Comparison of ENCODE assay signal across 8 cellular contexts in genomic region chr7:66592597-66593146, GRCh38. TPM values are rescaled to one million over a fixed set of nuclear protein-coding genes. Genes with fewer than 3 reads are reported as not detected.
DNase-seq lines count a peak whose midpoint lies in the region; ATAC-seq and TF ChIP-seq lines count a peak whose summit lies in the region.
"Not testable (repeated sequence)": the region's sequence is repeated elsewhere in the genome, so short reads cannot be mapped to it uniquely, and the experiment has no call there.

No MANE protein-coding gene starts in this region.

- DNase-seq in activated CD4-positive, alpha-beta memory T cell treated with anti-CD3 and anti-CD28 coated beads, Interleukin-2, amount 10 ng/mL, durations not matched to agents 7 days and 5 days; tibial artery: not testable (repeated sequence)

- peak; percentile 6 for ATAC-seq in GM18505 (IDR thresholded peaks at IDR 0.05; ENCODE audit: unreplicated experiment)

- not testable (repeated sequence) for TF ChIP-seq CTCF in HEK293 (tag by site-specific recombination; IDR thresholded peaks at IDR 0.05); neutrophil (IDR thresholded peaks at IDR 0.05); tibial artery (IDR thresholded peaks at IDR 0.05)

- not testable (repeated sequence) for H3K27me3 ChIP-seq in neutrophil, tibial artery

- 0 out of 2 replicates have a peak overlapping the region, but pooled peaks have one; percentile 64 for H3K27ac ChIP-seq in HEK293 (ENCODE audit: extremely low read depth, low read depth, low read length)
- H3K27ac ChIP-seq in KOPT-K1 (ENCODE audit: low read depth, low read length, poor library complexity, severe bottlenecking), result peak overlapping the region; percentile 70
- peak overlapping the region; percentile 83 for H3K27ac ChIP-seq in cingulate gyrus (ENCODE audit: low read depth, low read length)
- peak overlapping the region; percentile 92 for H3K27ac ChIP-seq in neutrophil
- H3K27ac ChIP-seq in tibial artery, result peak overlapping the region; percentile 95 to 96

- H3K4me3 Mint-ChIP-seq in activated CD4-positive, alpha-beta memory T cell treated with anti-CD3 and anti-CD28 coated beads, Interleukin-2, amount 10 ng/mL, durations not matched to agents 7 days and 5 days, result peak overlapping the region; percentile 98

- H3K36me3 ChIP-seq in HEK293 (ENCODE audit: control insufficient read depth in 2 of 2, insufficient read depth in 1 of 2, low read length in 2 of 2); KOPT-K1 (ENCODE audit: insufficient read depth, low read length); neutrophil; tibial artery: not testable (repeated sequence)

- H3K36me3 Mint-ChIP-seq in activated CD4-positive, alpha-beta memory T cell treated with anti-CD3 and anti-CD28 coated beads, Interleukin-2, amount 10 ng/mL, durations not matched to agents 7 days and 5 days (ENCODE audit: low read depth), result not testable (repeated sequence)

- TF ChIP-seq POLR2A in GM18505 (IDR thresholded peaks at IDR 0.05; ENCODE audit: borderline replicate concordance, extremely low read depth, insufficient read depth, insufficient read length), result not testable (repeated sequence)

- CTCF ChIA-PET in HEK293 (lab: Yijun Ruan, JAX); activated CD4-positive, alpha-beta memory T cell treated with anti-CD3 and anti-CD28 coated beads, Interleukin-2, amount 10 ng/mL, durations not matched to agents 7 days and 5 days (lab: Charles Lee): not testable (repeated sequence)

- not testable (repeated sequence) for H3K4me1 ChIP-seq in HEK293 (ENCODE audit: control insufficient read depth, insufficient read depth, low read length)
- H3K4me1 ChIP-seq in neutrophil (ENCODE audit: control insufficient read depth in 1 of 2, insufficient read depth in 1 of 2, low read depth in 1 of 2, low read length in 1 of 2), result peaks cover 19% of the 10 kb centered on the region in 2 experiments
- peaks cover 5 to 38% (median 23%) of the 10 kb centered on the region in 4 donors for H3K4me1 ChIP-seq in tibial artery

- intact Hi-C loops in tibial artery (cut with DNase I; ENCODE audit: low total_unique reads), result loop anchor here (2.0 kb wide), 1 partner anchor 36 kb away; the partner anchor contains the start of gene KCTD7

- not testable (repeated sequence) for H3K27me3 Mint-ChIP-seq in activated CD4-positive, alpha-beta memory T cell treated with anti-CD3 and anti-CD28 coated beads, Interleukin-2, amount 10 ng/mL, durations not matched to agents 7 days and 5 days

- H3K4me1 Mint-ChIP-seq in activated CD4-positive, alpha-beta memory T cell treated with anti-CD3 and anti-CD28 coated beads, Interleukin-2, amount 10 ng/mL, durations not matched to agents 7 days and 5 days, result peaks cover 43% of the 10 kb centered on the region

- peak overlapping the region; percentile 91 for H3K27ac Mint-ChIP-seq in activated CD4-positive, alpha-beta memory T cell treated with anti-CD3 and anti-CD28 coated beads, Interleukin-2, amount 10 ng/mL, durations not matched to agents 7 days and 5 days

- not testable (repeated sequence) for H3K9me3 Mint-ChIP-seq in activated CD4-positive, alpha-beta memory T cell treated with anti-CD3 and anti-CD28 coated beads, Interleukin-2, amount 10 ng/mL, durations not matched to agents 7 days and 5 days

- POLR2A ChIA-PET in HEK293 (lab: Yijun Ruan, JAX), result interaction anchor here (0.7 kb wide), 1 partner anchor 510 kb away, joined by 5 read pairs; no protein-coding TSS in a partner anchor
- POLR2A ChIA-PET in activated CD4-positive, alpha-beta memory T cell treated with anti-CD3 and anti-CD28 coated beads, Interleukin-2, amount 10 ng/mL, durations not matched to agents 7 days and 5 days (lab: Charles Lee), result interaction anchor here (1.0 kb wide), 1 partner anchor 36 kb away, joined by 3 read pairs; no protein-coding TSS in a partner anchor

- not testable (repeated sequence) for H3K4me3 ChIP-seq in HEK293 (ENCODE audit: low read depth, low read length)
- H3K4me3 ChIP-seq in iPS-18c (ENCODE audit: insufficient read depth, low read depth, low read length) (peak overlapping the region; percentile 91), neutrophil (ENCODE audit: low read depth in 1 of 2, low read length in 1 of 2) (peak overlapping the region; percentile 73 to 93), tibial artery (peak overlapping the region; percentile 87 to 89)

- H3K9me3 ChIP-seq in HEK293 (ENCODE audit: control insufficient read depth, insufficient read depth, low read depth, low read length); KOPT-K1 (ENCODE audit: insufficient read depth, low read length, poor library complexity, severe bottlenecking); iPS-18c (ENCODE audit: control insufficient read depth, insufficient read depth, low read length); neutrophil; tibial artery: not testable (repeated sequence)

TF ChIP-seq in HEK293, 187 proteins besides CTCF, POLR2A, EP300 and RAD21:
- 0 out of 2 replicates have a peak, but pooled peaks have one; percentile 4 for TF ChIP-seq ZNF518A (tag by site-specific recombination; conservative IDR thresholded peaks at IDR 0.05; ENCODE audit: low read depth)
- peak; percentile 15; the same call in 1 of the 2 replicates for TF ChIP-seq ZBTB17 (tag by site-specific recombination; IDR thresholded peaks at IDR 0.05)

RNA-seq across cellular contexts. Expression of gene KCTD7, which starts 36.0 kb away (rescaled TPM):
- total RNA-seq in activated CD4-positive, alpha-beta memory T cell treated with anti-CD3 and anti-CD28 coated beads, Interleukin-2, amount 10 ng/mL, durations not matched to agents 7 days and 5 days, result 10 to 100 TPM; 31.9 to 33.8 TPM
